Comparison of ENCODE assay signal across 14 cellular contexts in the genomic region with DNA sequence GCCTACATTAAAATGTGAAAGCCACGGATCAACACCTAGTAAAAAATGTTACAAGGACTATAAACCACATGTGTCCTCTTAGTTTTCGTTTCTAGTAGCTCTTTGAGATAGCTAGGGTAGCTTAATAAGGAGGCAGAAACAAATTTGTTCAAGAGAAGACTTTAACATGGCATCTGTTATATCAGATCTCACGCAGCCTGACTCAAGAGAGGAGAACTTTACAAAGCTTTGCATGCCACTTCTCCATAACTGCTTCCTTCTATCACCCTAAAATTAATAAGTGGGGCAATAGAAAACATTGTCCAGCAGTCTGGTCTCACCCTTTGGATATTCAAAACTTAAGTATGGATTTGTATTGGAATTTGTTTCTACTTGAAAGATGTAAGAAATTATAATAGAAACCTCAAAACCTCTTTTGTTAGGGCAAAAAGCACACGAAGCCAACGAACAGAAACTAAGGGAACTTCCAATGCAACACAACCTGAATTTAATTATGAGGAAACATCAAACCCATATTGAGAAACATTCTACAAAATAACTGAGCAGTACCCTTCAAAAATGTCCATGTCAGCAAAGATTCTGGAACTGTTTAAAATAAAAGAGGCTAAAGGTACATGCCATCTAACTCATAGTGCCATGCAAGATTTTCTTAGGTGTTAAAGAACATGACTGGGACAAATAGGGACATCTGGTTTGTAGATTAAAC.
DNase-seq lines count a peak whose midpoint lies in the region; ATAC-seq and TF ChIP-seq lines count a peak whose summit lies in the region.
"Had no signal": no experiment of that assay in that cellular context is flagged by ENCODE, and none has a peak within 500 bp of the region (broad histone marks: within the 10 kb centered on the region; RNA-seq: fewer than 3 reads in every experiment).

No MANE protein-coding gene starts in this region.

- no peak overlapping the region for H3K4ac ChIP-seq in IMR-90 (ENCODE audit: low read depth, low read length)

- no peak overlapping the region for H2BK120ac ChIP-seq in IMR-90 (ENCODE audit: low read depth, low read length)

- no peak for TF ChIP-seq RAD21 in IMR-90 (IDR thresholded peaks at IDR 0.05; ENCODE audit: low read length)

- DNase-seq in IMR-90, result no peak
- peak; percentile 66 for DNase-seq in fibroblast of gingiva (ENCODE audit: low read depth)
- DNase-seq in left lobe of liver (ENCODE audit: low spot score), result no peak
- no peak for DNase-seq in MG63
- no peak for DNase-seq in COR-L47 (lab: John Stamatoyannopoulos, UW)
- DNase-seq in foreskin keratinocyte, result no peak
- DNase-seq: Calu3; CD4-positive, alpha-beta memory T cell; DMS79 treated with DMSO at 0.1 percent for 48 hours; GF-D8; KBM-7 had no signal

- no peak overlapping the region for H4K91ac ChIP-seq in IMR-90 (ENCODE audit: insufficient read depth, low read depth, low read length)

- no peak overlapping the region for H2BK20ac ChIP-seq in IMR-90 (ENCODE audit: low read depth, low read length)

- H3K27me3 ChIP-seq in IMR-90 (ENCODE audit: control insufficient read depth, insufficient read depth, low read length) (no peaks in the 10 kb centered on the region), MG63 (no peaks in the 10 kb centered on the region), foreskin keratinocyte (no peaks in the 10 kb centered on the region)
- H3K27me3 ChIP-seq: BLaER1 had no signal

- no peak overlapping the region for H2BK15ac ChIP-seq in IMR-90 (ENCODE audit: low read depth, low read length)

- CTCF ChIA-PET in IMR-90 (lab: Yijun Ruan, JAX), result no interaction called here

- no peak overlapping the region for H2AFZ ChIP-seq in IMR-90 (replicated peaks; ENCODE audit: low read length, poor library complexity)

- H3K79me1 ChIP-seq in IMR-90 (ENCODE audit: low read depth in 1 of 2, low read length in 2 of 2), result no peaks in the 10 kb centered on the region

- in situ Hi-C loops in IMR-90 (cut with MboI; ENCODE audit: low sequenced_read_pairs), result no loop called here

- no peak overlapping the region for H3K56ac ChIP-seq in IMR-90 (ENCODE audit: extremely low read depth, insufficient read depth, low read length)

- H4K8ac ChIP-seq in IMR-90 (ENCODE audit: low read depth in 2 of 2, low read length in 2 of 2), result no peak overlapping the region

- H3K14ac ChIP-seq in IMR-90 (replicated peaks; ENCODE audit: low read depth, low read length), result no peak overlapping the region

- H3K36me3 ChIP-seq in IMR-90 (ENCODE audit: control insufficient read depth, insufficient read depth, low read length), result no peaks in the 10 kb centered on the region
- no peaks in the 10 kb centered on the region for H3K36me3 ChIP-seq in MG63
- H3K36me3 ChIP-seq: BLaER1, HAP-1 had no signal

- intact Hi-C loops in IMR-90 (cut with micrococcal nuclease), result no loop called here

- H4K20me1 ChIP-seq in IMR-90 (ENCODE audit: insufficient read depth, low read length), result no peaks in the 10 kb centered on the region
- H4K20me1 ChIP-seq: BLaER1 had no signal

- H4K5ac ChIP-seq in IMR-90 (ENCODE audit: low read depth, low read length), result no peak overlapping the region

- H3K23ac ChIP-seq in IMR-90 (ENCODE audit: low read depth, low read length), result no peak overlapping the region

- no peaks in the 10 kb centered on the region for H3K9me1 ChIP-seq in IMR-90 (ENCODE audit: insufficient read depth, low read length)

- H3K4me2 ChIP-seq in IMR-90 (ENCODE audit: low read depth, low read length), result no peak overlapping the region
- H3K4me2 ChIP-seq: BLaER1 had no signal

- no peak for TF ChIP-seq POLR2A in IMR-90 (IDR thresholded peaks at IDR 0.05; ENCODE audit: low read depth, low read length)

- WGBS in IMR-90 (ENCODE audit: extremely low coverage in 2 of 2, insufficient read length in 1 of 2), 2 experiments, result no CpG with 5 or more reads among the region's 5 CpGs

- no peak overlapping the region for H3K27ac ChIP-seq in IMR-90 (ENCODE audit: insufficient read depth, low read length)
- H3K27ac ChIP-seq in foreskin keratinocyte, result no peak overlapping the region
- H3K27ac ChIP-seq: BLaER1 had no signal

- H3K4me1 ChIP-seq in IMR-90 (ENCODE audit: control insufficient read depth, insufficient read depth, low read length) (peaks cover 2% of the 10 kb centered on the region), foreskin keratinocyte (no peaks in the 10 kb centered on the region)
- H3K4me1 ChIP-seq: BLaER1, HAP-1 had no signal

- TF ChIP-seq CTCF in IMR-90 (conservative IDR thresholded peaks at IDR 0.05; ENCODE audit: low read depth, low read length), result no peak
- TF ChIP-seq CTCF in foreskin keratinocyte (conservative IDR thresholded peaks at IDR 0.05), result no peak

- H3K9me3 ChIP-seq in IMR-90 (ENCODE audit: control insufficient read depth, insufficient read depth, low read length) (no peaks in the 10 kb centered on the region), MG63 (no peaks in the 10 kb centered on the region; the same call in 1 of the 2 replicates)
- H3K9me3 ChIP-seq: BLaER1, HAP-1 had no signal

- no peak overlapping the region for H3K18ac ChIP-seq in IMR-90 (ENCODE audit: low read depth, low read length)

- no TSS peak for BruUV-seq in IMR-90 (replicated peaks; lab: Mats Ljungman, UMichigan)

- POLR2A ChIA-PET in IMR-90 (lab: Charles Lee; ENCODE audit: unreplicated experiment), result no interaction called here

- dilution Hi-C loops in IMR-90 (cut with HindIII; ENCODE audit: low sequenced_read_pairs, unreplicated experiment), result no loop called here

- H3K4me3 ChIP-seq in IMR-90 (ENCODE audit: insufficient read depth, low read depth, low read length) (no peak overlapping the region), MG63 (no peak overlapping the region)
- H3K4me3 ChIP-seq: BLaER1, HAP-1 had no signal

- H2BK5ac ChIP-seq in IMR-90 (ENCODE audit: low read depth, low read length, poor library complexity, severe bottlenecking), result no peak overlapping the region

- no peak overlapping the region for H2AK5ac ChIP-seq in IMR-90 (ENCODE audit: low read depth, low read length)

- no peak overlapping the region for H3K9ac ChIP-seq in IMR-90 (ENCODE audit: low read depth, low read length)
- H3K9ac ChIP-seq: BLaER1 had no signal

- ATAC-seq in IMR-90 (ENCODE audit: low read depth) (no peak), left lobe of liver (peak; percentile 80), foreskin keratinocyte (no peak), HG03095 (IDR thresholded peaks at IDR 0.05; ENCODE audit: unreplicated experiment) (no peak)

- H2AK9ac ChIP-seq in IMR-90 (replicated peaks; ENCODE audit: low read depth, low read length, poor library complexity), result no peak overlapping the region

TF ChIP-seq in IMR-90, 13 proteins besides CTCF, POLR2A, EP300 and RAD21:
- TF ChIP-seq RCOR1 (IDR thresholded peaks at IDR 0.05; ENCODE audit: insufficient replicate concordance, low read length) (no peak), MAFK (IDR thresholded peaks at IDR 0.05; ENCODE audit: low read depth, low read length) (peak; percentile 82)
